ENCODE assay signal across 11 cellular contexts in genomic region chr13:99217461-99218101, GRCh38. TPM values are rescaled to one million over a fixed set of nuclear protein-coding genes. Genes with fewer than 3 reads are reported as not detected.
A peak's percentile ranks its signal among the peaks of the same experiment; 100 is the strongest.
DNase-seq lines count a peak whose midpoint lies in the region; ATAC-seq and TF ChIP-seq lines count a peak whose summit lies in the region.
"Had no signal": no experiment of that assay in that cellular context is flagged by ENCODE, and none has a peak within 500 bp of the region (broad histone marks: within the 10 kb centered on the region; RNA-seq: fewer than 3 reads in every experiment).

No MANE protein-coding gene starts in this region.

- TF ChIP-seq CTCF in mucosa of descending colon (IDR thresholded peaks at IDR 0.05) (no peak), adrenal gland (IDR thresholded peaks at IDR 0.05) (no peak)

- intact Hi-C loops in activated T-helper 1 cell treated with anti-CD3 and anti-CD28 coated beads, Interleukin-12 subunit alpha, Interleukin-12 subunit beta, Interleukin-2, Interleukin-4 antibody, amounts not matched to agents 30 ng/mL and 10 ng/mL and 1 ng/mL, durations not matched to agents 14 hours and 24 hours and 36 hours (cut with micrococcal nuclease), result loop anchor here (1.0 to 5.0 kb wide), 7 partner anchors 34 to 1785 kb away; partner anchors contain the start of genes GPR183, RAP2A and TM9SF2
- intact Hi-C loops in mucosa of descending colon (cut with DNase I, micrococcal nuclease) (no loop called here), adrenal gland (cut with DNase I) (no loop called here)

- H3K4me1 ChIP-seq in BLaER1 treated with 17β-estradiol and CSF1 and Interleukin-3, amounts not matched to agents 10 nM and 100 nM, result peaks cover 61 to 79% (median 71%) of the 10 kb centered on the region in 10 experiments
- H3K4me1 ChIP-seq in mucosa of descending colon (ENCODE audit: low read depth) (no peaks in the 10 kb centered on the region), adrenal gland (replicated peaks in 1 of 2) (peaks cover 11 to 18% of the 10 kb centered on the region in 2 donors)

- peak overlapping the region; percentile 44 for H3K27ac Mint-ChIP-seq in activated T-helper 1 cell treated with anti-CD3 and anti-CD28 coated beads, Interleukin-12 subunit alpha, Interleukin-12 subunit beta, Interleukin-2, Interleukin-4 antibody, amounts not matched to agents 30 ng/mL and 10 ng/mL and 1 ng/mL, durations not matched to agents 14 hours and 24 hours and 36 hours

- H3K4me3 ChIP-seq in BLaER1 treated with 17β-estradiol and CSF1 and Interleukin-3, amounts not matched to agents 10 nM and 100 nM, result peak overlapping the region in 2 of 10 experiments; percentile 17 to 28; a peak in 1 of 20 replicates
- H3K4me3 ChIP-seq in Jurkat, Clone E6-1 (ENCODE audit: low read length), result peak overlapping the region; percentile 21
- H3K4me3 ChIP-seq in mucosa of descending colon, result no peak overlapping the region
- no peak overlapping the region for H3K4me3 ChIP-seq in adrenal gland

- peaks cover 3% of the 10 kb centered on the region for H3K27me3 Mint-ChIP-seq in activated T-helper 1 cell treated with anti-CD3 and anti-CD28 coated beads, Interleukin-12 subunit alpha, Interleukin-12 subunit beta, Interleukin-2, Interleukin-4 antibody, amounts not matched to agents 30 ng/mL and 10 ng/mL and 1 ng/mL, durations not matched to agents 14 hours and 24 hours and 36 hours (ENCODE audit: insufficient read depth)

- WGBS in adrenal gland, 4 donors, result 75 to 83% (median 81%) methylated on average over 9 to 20 of the region's 20 CpGs

- no peak for TF ChIP-seq POLR2A in adrenal gland (IDR thresholded peaks at IDR 0.05)

- H3K9me3 Mint-ChIP-seq in activated T-helper 1 cell treated with anti-CD3 and anti-CD28 coated beads, Interleukin-12 subunit alpha, Interleukin-12 subunit beta, Interleukin-2, Interleukin-4 antibody, amounts not matched to agents 30 ng/mL and 10 ng/mL and 1 ng/mL, durations not matched to agents 14 hours and 24 hours and 36 hours, result peaks cover 6% of the 10 kb centered on the region

- peak; percentile 11 for ATAC-seq in mucosa of descending colon
- no peak for ATAC-seq in GM18867 (IDR thresholded peaks at IDR 0.05; ENCODE audit: unreplicated experiment)
- ATAC-seq in GM21423 (IDR thresholded peaks at IDR 0.05; ENCODE audit: unreplicated experiment), result no peak

- no peaks in the 10 kb centered on the region for H3K27me3 ChIP-seq in BLaER1 treated with 17β-estradiol and CSF1 and Interleukin-3, amounts not matched to agents 10 nM and 100 nM
- no peaks in the 10 kb centered on the region for H3K27me3 ChIP-seq in adrenal gland

- H3K4me1 Mint-ChIP-seq in activated T-helper 1 cell treated with anti-CD3 and anti-CD28 coated beads, Interleukin-12 subunit alpha, Interleukin-12 subunit beta, Interleukin-2, Interleukin-4 antibody, amounts not matched to agents 30 ng/mL and 10 ng/mL and 1 ng/mL, durations not matched to agents 14 hours and 24 hours and 36 hours (ENCODE audit: low read depth), result peaks cover 78% of the 10 kb centered on the region

- H3K4me3 Mint-ChIP-seq in activated T-helper 1 cell treated with anti-CD3 and anti-CD28 coated beads, Interleukin-12 subunit alpha, Interleukin-12 subunit beta, Interleukin-2, Interleukin-4 antibody, amounts not matched to agents 30 ng/mL and 10 ng/mL and 1 ng/mL, durations not matched to agents 14 hours and 24 hours and 36 hours, result peak overlapping the region; percentile 24

- peaks cover 0 to 91% (median 41%) of the 10 kb centered on the region in 11 experiments; a peak in 18 of 22 replicates for H4K20me1 ChIP-seq in BLaER1 treated with 17β-estradiol and CSF1 and Interleukin-3, amounts not matched to agents 10 nM and 100 nM

- peak overlapping the region in 9 of 11 experiments; percentile 46 to 94 (median 68); a peak in 19 of 22 replicates for H3K27ac ChIP-seq in BLaER1 treated with 17β-estradiol and CSF1 and Interleukin-3, amounts not matched to agents 10 nM and 100 nM
- H3K27ac ChIP-seq in adrenal gland, result no peak overlapping the region

- peaks cover 11 to 59% (median 42%) of the 10 kb centered on the region in 11 experiments; a peak in 21 of 22 replicates for H3K36me3 ChIP-seq in BLaER1 treated with 17β-estradiol and CSF1 and Interleukin-3, amounts not matched to agents 10 nM and 100 nM
- H3K36me3 ChIP-seq in mucosa of descending colon (ENCODE audit: low read depth), result no peaks in the 10 kb centered on the region
- no peaks in the 10 kb centered on the region for H3K36me3 ChIP-seq in adrenal gland (replicated peaks in 1 of 2)

- H3K36me3 Mint-ChIP-seq in activated T-helper 1 cell treated with anti-CD3 and anti-CD28 coated beads, Interleukin-12 subunit alpha, Interleukin-12 subunit beta, Interleukin-2, Interleukin-4 antibody, amounts not matched to agents 30 ng/mL and 10 ng/mL and 1 ng/mL, durations not matched to agents 14 hours and 24 hours and 36 hours (ENCODE audit: low read depth), result peaks cover 24% of the 10 kb centered on the region

- peaks cover 0 to 27% (median 14%) of the 10 kb centered on the region in 11 experiments; a peak in 21 of 22 replicates for H3K9me3 ChIP-seq in BLaER1 treated with 17β-estradiol and CSF1 and Interleukin-3, amounts not matched to agents 10 nM and 100 nM (replicated peaks in 1 of 11)
- H3K9me3 ChIP-seq in mucosa of descending colon, result no peaks in the 10 kb centered on the region
- H3K9me3 ChIP-seq in adrenal gland (replicated peaks in 1 of 3), result no peaks in the 10 kb centered on the region

- DNase-seq in Jurkat, Clone E6-1 (ENCODE audit: low read depth, low spot score), result peak; percentile 50
- DNase-seq in activated T-helper 1 cell treated with anti-CD3 and anti-CD28 coated beads, Interleukin-12 subunit alpha, Interleukin-12 subunit beta, Interleukin-2, Interleukin-4 antibody, amounts not matched to agents 30 ng/mL and 10 ng/mL and 1 ng/mL, durations not matched to agents 14 hours and 24 hours and 36 hours (ENCODE audit: low spot score), result no peak
- DNase-seq in mucosa of descending colon (no peak), NCI-H526 (lab: John Stamatoyannopoulos, UW) (no peak), adrenal gland (no peak)
- DNase-seq: Kasumi-1 had no signal

- H3K4me2 ChIP-seq in BLaER1 treated with 17β-estradiol and CSF1 and Interleukin-3, amounts not matched to agents 10 nM and 100 nM, result peak overlapping the region; percentile 57 to 84 (median 75)

- H3K9ac ChIP-seq in BLaER1 treated with 17β-estradiol and CSF1 and Interleukin-3, amounts not matched to agents 10 nM and 100 nM, result peak overlapping the region in 10 of 11 experiments; percentile 12 to 60 (median 44); a peak in 15 of 22 replicates

RNA-seq across cellular contexts. Expression of gene UBAC2, which starts 16.9 kb away (rescaled TPM):
- 51.1 TPM for polyA plus RNA-seq in Jurkat, Clone E6-1 (2012; ENCODE audit: insufficient read depth, insufficient read length)
- total RNA-seq in activated T-helper 1 cell treated with anti-CD3 and anti-CD28 coated beads, Interleukin-12 subunit alpha, Interleukin-12 subunit beta, Interleukin-2, Interleukin-4 antibody, amounts not matched to agents 30 ng/mL and 10 ng/mL and 1 ng/mL, durations not matched to agents 14 hours and 24 hours and 36 hours, result 52.1 and 56.3 TPM in 2 replicates
- 10 to 100 TPM; 57.4 to 74.2 (median 67.5) TPM for total RNA-seq in mucosa of descending colon
- total RNA-seq in adrenal gland, result 10 to 100 TPM; 49.1 to 67.8 (median 56.7) TPM
- 10 to 100 TPM; 46.3 to 63.3 (median 48.6) TPM for polyA plus RNA-seq in adrenal gland

RNA-seq across cellular contexts. Expression of gene GPR18, which starts 40.6 kb away (rescaled TPM):
- 0.60 TPM for polyA plus RNA-seq in Jurkat, Clone E6-1 (2012; ENCODE audit: insufficient read depth, insufficient read length)
- total RNA-seq in activated T-helper 1 cell treated with anti-CD3 and anti-CD28 coated beads, Interleukin-12 subunit alpha, Interleukin-12 subunit beta, Interleukin-2, Interleukin-4 antibody, amounts not matched to agents 30 ng/mL and 10 ng/mL and 1 ng/mL, durations not matched to agents 14 hours and 24 hours and 36 hours, result 12.0 and 15.9 TPM in 2 replicates
- total RNA-seq in mucosa of descending colon (under 1 TPM; 0.35 to 0.60 (median 0.46) TPM), adrenal gland (under 1 TPM in 1 of 8 donors, not detected in 7; 0.78 TPM)
- polyA plus RNA-seq in adrenal gland, result under 1 TPM in 1 of 3 donors, not detected in 2; 0.03 TPM
- total RNA-seq: H1, mesenteric fat pad had no signal
- polyA plus RNA-seq: H1 had no signal

Comparison
In these comparisons a context has a peak if more than half of its experiments do, and no peak if none do; other contexts are left out.
1. H3K27ac ChIP-seq: peak in BLaER1 treated with 17β-estradiol and CSF1 and Interleukin-3, amounts not matched to agents 10 nM and 100 nM (9 of 11); none in adrenal gland (0 of 5).